10 cellular contexts compared by ENCODE assay signal in genomic region chr6:154457881-154458284, GRCh38. TPM values are rescaled to one million over a fixed set of nuclear protein-coding genes. Genes with fewer than 3 reads are reported as not detected.
A peak's percentile ranks its signal among the peaks of the same experiment; 100 is the strongest.
DNase-seq lines count a peak whose midpoint lies in the region; ATAC-seq and TF ChIP-seq lines count a peak whose summit lies in the region.
"Had no signal": no experiment of that assay in that cellular context is flagged by ENCODE, and none has a peak within 500 bp of the region (broad histone marks: within the 10 kb centered on the region; RNA-seq: fewer than 3 reads in every experiment).

No MANE protein-coding gene starts in this region.

- peak; percentile 44 for TF ChIP-seq CTCF in C4-2B (conservative IDR thresholded peaks at IDR 0.05)
- TF ChIP-seq CTCF in upper lobe of left lung (IDR thresholded peaks at IDR 0.05), result no peak

- H3K27ac ChIP-seq in C4-2B (no peak overlapping the region; the same call in 1 of the 2 replicates), upper lobe of left lung (no peak overlapping the region)

- TF ChIP-seq EP300 in upper lobe of left lung (IDR thresholded peaks at IDR 0.05), result no peak

- WGBS in upper lobe of left lung, 2 donors, result 84 to 86% methylated on average over 5 of the region's 5 CpGs

- no peaks in the 10 kb centered on the region for H3K36me3 ChIP-seq in upper lobe of left lung

- no peak overlapping the region for H3K4me3 ChIP-seq in upper lobe of left lung
- H3K4me3 ChIP-seq: lung had no signal

- TF ChIP-seq POLR2A in upper lobe of left lung (IDR thresholded peaks at IDR 0.05), result no peak

- DNase-seq in NCI-H1417 (lab: John Stamatoyannopoulos, UW) (peak in 2 of 3 experiments; percentile 85 to 97), SHP77 treated with DMSO at 0.1 percent for 48 hours (lab: John Stamatoyannopoulos, UW) (peak; percentile 80), kidney tubule cell (ENCODE audit: low spot score) (peak; percentile 65), upper lobe of left lung (no peak), posterior cingulate gyrus (no peak), NCI-H2171 (lab: John Stamatoyannopoulos, UW) (no peak), NCI-H524 (lab: John Stamatoyannopoulos, UW) (no peak)
- DNase-seq: activated CD4-positive, CD25-positive, alpha-beta regulatory T cell had no signal

- ATAC-seq in upper lobe of left lung (ENCODE audit: low FRiP score in 2 of 2), result no peak

- H3K9me3 ChIP-seq in upper lobe of left lung, result no peaks in the 10 kb centered on the region

- H3K4me1 ChIP-seq in upper lobe of left lung, result peaks cover 0 to 4% (median 0%) of the 10 kb centered on the region in 4 donors

- intact Hi-C loops in posterior cingulate gyrus (cut with DNase I), result no loop called here

- no peaks in the 10 kb centered on the region for H3K27me3 ChIP-seq in upper lobe of left lung

RNA-seq across cellular contexts. Expression of gene CNKSR3, which starts 52.6 kb away (rescaled TPM):
- 10 to 100 TPM in 2 of 6 donors, 1 to 10 TPM in 4; 2.1 to 14.3 (median 7.5) TPM for total RNA-seq in upper lobe of left lung

Comparison
In these comparisons a context has a peak if more than half of its experiments do, and no peak if none do; other contexts are left out.
1. DNase-seq: peak in NCI-H1417 (2 of 3), SHP77 treated with DMSO at 0.1 percent for 48 hours (single experiment) and kidney tubule cell (single experiment); none in upper lobe of left lung (0 of 2), posterior cingulate gyrus (0 of 10), NCI-H2171 (single experiment) and NCI-H524 (0 of 2).